Comparison of ENCODE assay signal across 16 cellular contexts in the genomic region with DNA sequence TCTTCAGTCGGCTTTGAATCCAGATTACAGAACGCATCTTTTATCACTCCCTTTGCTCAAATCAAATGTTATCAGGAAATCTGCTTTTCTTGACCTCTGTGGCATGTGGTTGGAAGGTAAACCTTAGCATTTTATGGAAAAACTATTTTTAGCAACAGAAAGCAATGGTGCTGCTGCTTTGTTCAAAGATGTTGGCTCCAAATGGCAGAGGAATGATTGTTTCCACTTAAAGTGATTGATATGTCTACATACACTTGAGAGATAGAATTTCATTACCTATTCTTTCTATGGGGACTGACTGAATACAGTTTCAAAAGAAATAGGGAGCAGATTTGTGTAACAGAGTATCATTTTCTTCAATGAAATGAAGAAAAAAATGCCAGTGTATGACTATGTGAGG.
"Had no signal": no experiment of that assay in that cellular context is flagged by ENCODE, and none has a peak within 500 bp of the region (broad histone marks: within the 10 kb centered on the region; RNA-seq: fewer than 3 reads in every experiment).

No MANE protein-coding gene starts in this region.

- H3K36me3 ChIP-seq: gastroesophageal sphincter, left lung, ovary, upper lobe of left lung had no signal

- H3K27me3 ChIP-seq: gastroesophageal sphincter, left lung, ovary, upper lobe of left lung had no signal

- ATAC-seq: activated CD8-positive, alpha-beta memory T cell treated with anti-CD3 and anti-CD28 coated beads, Interleukin-2, amount 10 ng/mL, durations not matched to agents 7 days and 5 days; gastroesophageal sphincter; left lung; natural killer cell treated with Interleukin-12 subunit alpha and Interleukin-12 subunit beta and Interleukin-15 and Interleukin-18, amount 100 ng/mL, for 72 hours; stimulated activated naive CD8-positive, alpha-beta T cell treated with anti-CD3 and anti-CD28 coated beads, Interleukin-15, Interleukin-2, amounts not matched to agents 100 U/mL and 50 U/mL, for 24 hours had no signal

- H3K27ac ChIP-seq: gastroesophageal sphincter, left lung, ovary, upper lobe of left lung had no signal

- H3K9me3 ChIP-seq: gastroesophageal sphincter, left lung, ovary, upper lobe of left lung had no signal

- H3K4me3 ChIP-seq: gastroesophageal sphincter, left lung, ovary, upper lobe of left lung had no signal

- H3K4me1 ChIP-seq: gastroesophageal sphincter, left lung, upper lobe of left lung had no signal

- DNase-seq: activated CD4-positive, alpha-beta T cell treated with anti-CD3 and anti-CD28 coated beads, Interleukin-2, amount 50 U/mL, for 48 hours; activated CD4-positive, CD25-positive, alpha-beta regulatory T cell treated with anti-CD3 and anti-CD28 coated beads, Interleukin-2, amount 50 U/mL, for 72 hours; activated CD8-positive, alpha-beta memory T cell treated with anti-CD3 and anti-CD28 coated beads, Interleukin-2, amount 10 ng/mL, durations not matched to agents 7 days and 5 days; activated gamma-delta T cell; activated naive CD8-positive, alpha-beta T cell treated with anti-CD3 and anti-CD28 coated beads for 36 hours; activated T-cell treated with anti-CD3 and anti-CD28 coated beads, Interleukin-2, amount 50 U/mL, for 24 hours; cerebellar nuclear complex; islet precursor cell; left lung; ovary; stimulated activated CD4-positive, alpha-beta T cell treated with anti-CD3 and anti-CD28 coated beads, Interleukin-4, amount 100 ng/mL, for 1 hour; stimulated activated CD8-positive, alpha-beta memory T cell treated with anti-CD3 and anti-CD28 coated beads, Interleukin-4, amount 100 ng/mL, for 48 hours; stimulated activated naive CD8-positive, alpha-beta T cell treated with anti-CD3 and anti-CD28 coated beads, Interleukin-15, Interleukin-2, amounts not matched to agents 100 U/mL and 50 U/mL, for 24 hours; upper lobe of left lung had no signal
